ENCODE assay signal across 11 cellular contexts in genomic region chr5:177364159-177364962, GRCh38. TPM values are rescaled to one million over a fixed set of nuclear protein-coding genes. Genes with fewer than 3 reads are reported as not detected.
DNase-seq lines count a peak whose midpoint lies in the region; ATAC-seq, FAIRE-seq and TF ChIP-seq lines count a peak whose summit lies in the region.
"Had no signal": no experiment of that assay in that cellular context is flagged by ENCODE, and none has a peak within 500 bp of the region (broad histone marks: within the 10 kb centered on the region; RNA-seq: fewer than 3 reads in every experiment).

No MANE protein-coding gene starts in this region.

- H3K9me3 ChIP-seq in thyroid gland, result no peaks in the 10 kb centered on the region

- H3K27me3 ChIP-seq in bronchial epithelial cell (ENCODE audit: control insufficient read depth, insufficient read depth, low read length) (no peaks in the 10 kb centered on the region), thyroid gland (no peaks in the 10 kb centered on the region)

- TF ChIP-seq CTCF in bronchial epithelial cell (IDR thresholded peaks at IDR 0.05; ENCODE audit: insufficient read depth, low read length, severe bottlenecking), result no peak
- no peak for TF ChIP-seq CTCF in thyroid gland (IDR thresholded peaks at IDR 0.05)

- DNase-seq in CD1c-positive myeloid dendritic cell (ENCODE audit: extremely low spot score) (peak; percentile 68), GM12891 (ENCODE audit: insufficient read length, low spot score) (no peak), bronchial epithelial cell (ENCODE audit: low read depth) (peak; percentile 45), GM03348 (ENCODE audit: low spot score) (no peak), thyroid gland (no peak)
- DNase-seq: C1 segment of cervical spinal cord, NCI-H2171 treated with DMSO at 0.1 percent for 48 hours had no signal

- ATAC-seq in HG03045 (IDR thresholded peaks at IDR 0.05; ENCODE audit: unreplicated experiment) (peak; percentile 41), GM21515 (IDR thresholded peaks at IDR 0.05; ENCODE audit: unreplicated experiment) (no peak), HG02973 (IDR thresholded peaks at IDR 0.05; ENCODE audit: unreplicated experiment) (no peak)

- 81 to 86% methylated on average over 11 of the region's 11 CpGs for WGBS in thyroid gland, 2 donors

- no peak overlapping the region for H3K4me3 ChIP-seq in bronchial epithelial cell (ENCODE audit: low read depth, low read length)
- H3K4me3 ChIP-seq in thyroid gland (replicated peaks in 1 of 3), result no peak overlapping the region

- no peak overlapping the region for H3K27ac ChIP-seq in thyroid gland
- H3K27ac ChIP-seq: SK-N-MC had no signal

- peak; percentile 81 for FAIRE-seq in GM12891 (lab: Jason Lieb, UNC)
- no peak for FAIRE-seq in bronchial epithelial cell (lab: Jason Lieb, UNC)

- H3K4me1 ChIP-seq in thyroid gland, result peaks cover 26 to 48% of the 10 kb centered on the region in 2 donors

- no peaks in the 10 kb centered on the region for H3K36me3 ChIP-seq in bronchial epithelial cell (ENCODE audit: control insufficient read depth, insufficient read depth, low read length)
- H3K36me3 ChIP-seq in thyroid gland, result no peaks in the 10 kb centered on the region

- intact Hi-C loops in thyroid gland (cut with DNase I), result no loop called here

- no peak for TF ChIP-seq POLR2A in GM12891 (IDR thresholded peaks at IDR 0.05; ENCODE audit: low read depth, low read length)
- TF ChIP-seq POLR2A in thyroid gland (IDR thresholded peaks at IDR 0.05), result no peak

TF ChIP-seq in GM12891, 5 proteins besides CTCF, POLR2A, EP300 and RAD21:
- TF ChIP-seq TAF1 (IDR thresholded peaks at IDR 0.05; ENCODE audit: low read depth, low read length) (no peak), SPI1 (IDR thresholded peaks at IDR 0.05; ENCODE audit: low read depth, low read length) (peak; percentile 5; the same call in 1 of the 2 replicates)

RNA-seq across cellular contexts. Expression of gene RGS14, which starts 6.6 kb away (rescaled TPM):
- polyA plus RNA-seq in GM12891 (2012; ENCODE audit: low read depth, missing spikeins), result 43.2 TPM
- total RNA-seq in bronchial epithelial cell (6.8 and 8.4 TPM in 2 replicates), thyroid gland (10 to 100 TPM; 22.9 to 42.7 (median 26.7) TPM)

RNA-seq across cellular contexts. Expression of gene LMAN2, which starts 12.9 kb away (rescaled TPM):
- polyA plus RNA-seq in GM12891 (2012; ENCODE audit: low read depth, missing spikeins), result 139 TPM
- 362 and 444 TPM in 2 replicates for total RNA-seq in bronchial epithelial cell
- total RNA-seq in thyroid gland, result 100 to 1,000 TPM; 309 to 465 (median 383) TPM

RNA-seq across cellular contexts. Expression of gene SLC34A1, which starts 19.9 kb away (rescaled TPM):
- polyA plus RNA-seq in GM12891 (2012; ENCODE audit: low read depth, missing spikeins), result 0.13 TPM
- total RNA-seq in bronchial epithelial cell, result not detected in 2 replicates
- total RNA-seq in thyroid gland, result not detected

RNA-seq across cellular contexts. Expression of gene PFN3, which starts 36.1 kb away (rescaled TPM):
- polyA plus RNA-seq in GM12891 (2012; ENCODE audit: low read depth, missing spikeins), result not detected
- total RNA-seq in bronchial epithelial cell, result not detected in 2 replicates
- total RNA-seq in thyroid gland, result not detected

RNA-seq across cellular contexts. Expression of gene F12, which starts 45.0 kb away (rescaled TPM):
- 4.7 TPM for polyA plus RNA-seq in GM12891 (2012; ENCODE audit: low read depth, missing spikeins)
- total RNA-seq in bronchial epithelial cell, result 5.0 and 7.9 TPM in 2 replicates
- total RNA-seq in thyroid gland, result 1 to 10 TPM in 2 of 4 donors, under 1 TPM in 1, not detected in 1; 0.42 to 2.6 (median 1.1) TPM

Comparison
In these comparisons a context has a peak if more than half of its experiments do, and no peak if none do; other contexts are left out.
1. DNase-seq: peak in CD1c-positive myeloid dendritic cell (single experiment) and bronchial epithelial cell (single experiment); none in GM12891 (single experiment), GM03348 (single experiment) and thyroid gland (0 of 2).